8 cellular contexts compared by ENCODE assay signal in genomic region chr16:30893744-30894539, GRCh38. TPM values are rescaled to one million over a fixed set of nuclear protein-coding genes. Genes with fewer than 3 reads are reported as not detected.
DNase-seq lines count a peak whose midpoint lies in the region; ATAC-seq and TF ChIP-seq lines count a peak whose summit lies in the region.

Gene BCL7C, minus strand, starts transcription at chr16:30894077. Its CDS starts 133 bp downstream, at chr16:30893944.

- TF ChIP-seq POLR2A in lower leg skin (IDR thresholded peaks at IDR 0.05): no peak

- H3K9me3 ChIP-seq in BE2C: no peaks in the 10 kb centered on the region

- ATAC-seq in GM19025 (IDR thresholded peaks at IDR 0.05; ENCODE audit: low read depth, unreplicated experiment) (peak; percentile 77), HG03280 (IDR thresholded peaks at IDR 0.05; ENCODE audit: unreplicated experiment) (peak; percentile 76)

- peaks cover 7% of the 10 kb centered on the region; the same call in 1 of the 2 replicates for H3K4me1 ChIP-seq in BE2C

- H3K4me3 ChIP-seq in BE2C (ENCODE audit: low read depth, low read length) (peak within 1 kb of the TSS; percentile 73), lower leg skin (ENCODE audit: low read depth, poor library complexity, severe bottlenecking) (peak within 1 kb of the TSS; percentile 55)

- DNase-seq in BE2C: peak; percentile 96
- DNase-seq in NCI-H524 treated with DMSO at 0.1 percent for 48 hours (lab: John Stamatoyannopoulos, UW): peak; percentile 33
- peak; percentile 68 for DNase-seq in activated CD4-positive, alpha-beta T cell treated with anti-CD3 and anti-CD28 coated beads, Interleukin-2, amount 50 U/mL, for 4 hours
- peak; percentile 68 to 92 for DNase-seq in dermis microvascular lymphatic vessel endothelial cell (ENCODE audit: low read depth in 2 of 2)
- DNase-seq in lower leg skin (ENCODE audit: low spot score in 2 of 2): peak; percentile 87 to 97
- DNase-seq in stimulated activated CD4-positive, alpha-beta T cell treated with anti-CD3 and anti-CD28 coated beads, Interleukin-4, amount 100 ng/mL, for 48 hours (ENCODE audit: low read depth in 2 of 2): peak; percentile 76 to 91

- peaks cover 4% of the 10 kb centered on the region; the same call in 1 of the 2 replicates for H3K36me3 ChIP-seq in BE2C

- TF ChIP-seq CTCF in BE2C (IDR thresholded peaks at IDR 0.05; ENCODE audit: low read depth, low read length) (peak; percentile 35), lower leg skin (IDR thresholded peaks at IDR 0.05) (peak in 1 of 3 donors; percentile 52)

- intact Hi-C loops in lower leg skin (cut with DNase I; ENCODE audit: low total_unique reads): no loop called here

- 1 to 3% methylated on average over 29 to 54 of the region's 97 CpGs for WGBS in lower leg skin, 2 donors

- no peaks in the 10 kb centered on the region for H3K27me3 ChIP-seq in BE2C

RNA-seq across cellular contexts. Expression of gene BCL7C, which starts in this region (rescaled TPM):
- polyA plus RNA-seq in BE2C (2012; ENCODE audit: insufficient read depth, insufficient read length, low read depth): 26.3 TPM
- total RNA-seq in dermis microvascular lymphatic vessel endothelial cell (49.9 and 60.8 TPM in 2 replicates), lower leg skin (10 to 100 TPM; 43.1 to 79.1 (median 63.0) TPM)

Comparison
In these comparisons a context has a peak if more than half of its experiments do, and no peak if none do; other contexts are left out.
1. Peak in every context shown above with its lines: DNase-seq, ATAC-seq and H3K4me3 ChIP-seq.
2. DNase-seq: peak in every context shown above with its lines; median percentile 96 in BE2C; 92 in lower leg skin; 84 in stimulated activated CD4-positive, alpha-beta T cell treated with anti-CD3 and anti-CD28 coated beads, Interleukin-4, amount 100 ng/mL, for 48 hours; 80 in dermis microvascular lymphatic vessel endothelial cell; 68 in activated CD4-positive, alpha-beta T cell treated with anti-CD3 and anti-CD28 coated beads, Interleukin-2, amount 50 U/mL, for 4 hours; 33 in NCI-H524 treated with DMSO at 0.1 percent for 48 hours.